ENCODE assay signal across 8 cellular contexts in the genomic region with DNA sequence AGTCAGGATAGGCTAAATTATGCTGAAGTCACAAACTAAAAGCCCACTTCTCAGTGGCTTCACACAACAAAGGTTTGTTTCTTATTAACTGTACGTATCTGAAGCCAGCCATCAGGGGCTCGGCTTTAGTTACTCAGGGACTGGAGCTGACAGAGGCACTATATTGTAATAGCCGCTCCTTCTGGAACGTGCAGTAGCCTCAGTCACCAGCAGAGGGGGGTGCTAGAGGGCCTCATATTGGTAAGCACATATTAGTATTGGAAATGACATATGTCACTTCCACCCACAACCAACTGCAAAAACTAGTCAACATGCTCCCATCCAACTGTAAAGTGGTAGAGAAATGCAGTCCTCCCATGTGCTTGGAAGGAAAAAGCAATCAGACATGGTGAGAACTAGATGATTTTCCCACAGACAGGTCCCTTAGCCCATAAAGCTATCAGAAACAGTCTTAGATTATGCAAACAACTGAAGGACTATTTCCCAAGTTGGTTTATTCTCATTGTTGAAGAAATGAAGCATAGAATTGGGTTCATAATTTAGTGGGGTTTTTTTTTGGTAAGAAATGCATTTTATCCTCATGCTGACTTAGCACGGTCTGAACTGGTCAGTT.
A peak's percentile ranks its signal among the peaks of the same experiment; 100 is the strongest.
DNase-seq lines count a peak whose midpoint lies in the region; ATAC-seq and FAIRE-seq lines count a peak whose summit lies in the region.

No MANE protein-coding gene starts in this region.

- DNase-seq in GM04504 (ENCODE audit: low read depth) (peak; percentile 23), HUDEP-2 (lab: John Stamatoyannopoulos, UW; ENCODE audit: unreplicated experiment in 76 of 76) (peak in 61 of 76 experiments; percentile 0 to 66 (median 35)), RCC 7860 (ENCODE audit: low spot score) (peak; percentile 4), head of caudate nucleus (peak in 41 of 42 donors; percentile 18 to 81 (median 55)), sciatic nerve (ENCODE audit: low spot score) (peak; percentile 77), DMS79 treated with DMSO at 0.1 percent for 48 hours (lab: John Stamatoyannopoulos, UW) (no peak)
- DNase-seq in activated effector memory CD4-positive, alpha-beta T cell treated with Interleukin-2 at 50 U/mL for 16 hours = peak; percentile 13

- intact Hi-C loops in head of caudate nucleus (cut with DNase I) = no loop called here
- intact Hi-C loops in sciatic nerve (cut with DNase I) = no loop called here

- FAIRE-seq in RCC 7860 (lab: Jason Lieb, UNC) = no peak

- ATAC-seq in GM21619 (IDR thresholded peaks at IDR 0.05; ENCODE audit: unreplicated experiment) (peak; percentile 98), sciatic nerve (peak; percentile 76)
